15 cellular contexts compared by ENCODE assay signal in the genomic region with DNA sequence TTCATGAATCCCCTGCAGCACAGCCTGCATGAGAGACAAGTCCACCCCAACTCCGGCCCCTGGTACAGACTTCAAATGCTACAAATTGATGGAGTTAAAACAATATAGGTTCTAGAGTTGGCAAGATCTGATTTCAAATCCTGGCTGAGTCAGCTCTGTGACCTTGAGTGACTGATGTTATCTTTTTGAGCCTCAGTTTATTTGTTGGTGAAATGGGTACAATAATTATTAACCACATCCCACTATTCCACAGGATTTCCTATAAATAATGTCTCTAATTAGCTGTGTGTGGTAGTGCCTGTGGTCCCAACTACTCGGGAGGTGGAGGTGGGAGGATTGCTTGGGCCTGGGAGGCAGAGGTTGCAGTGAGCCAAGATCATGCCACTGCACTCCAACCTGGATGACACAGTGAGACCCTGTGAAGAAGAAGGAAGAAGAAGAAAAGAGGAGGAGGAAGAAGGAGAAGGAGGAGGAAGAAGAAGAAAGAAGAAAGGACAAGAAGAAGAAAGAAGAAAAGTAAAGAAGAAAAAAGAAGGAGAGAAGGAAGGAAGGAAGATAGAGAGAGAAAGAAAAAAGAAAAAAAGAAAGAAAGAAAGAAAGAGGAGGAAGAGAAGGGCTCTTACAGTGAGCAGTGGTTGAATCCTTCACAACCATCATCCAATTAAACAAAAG.
"Had no signal": no experiment of that assay in that cellular context is flagged by ENCODE, and none has a peak within 500 bp of the region (broad histone marks: within the 10 kb centered on the region; RNA-seq: fewer than 3 reads in every experiment).

No MANE protein-coding gene starts in this region.

- H3K4me3 Mint-ChIP-seq: activated B cell treated with CpG ODN at 0.5 μM for 24 hours; activated CD4-positive, alpha-beta T cell treated with anti-CD3 and anti-CD28 coated beads, Interleukin-2, amount 10 ng/mL, durations not matched to agents 24 days and 14 days; activated naive CD8-positive, alpha-beta T cell treated with anti-CD3 and anti-CD28 coated beads for 36 hours; activated T-cell treated with anti-CD3 and anti-CD28 coated beads, Interleukin-2, amount 50 U/mL, for 24 hours had no signal

- H3K27me3 ChIP-seq: brain microvascular endothelial cell, dorsolateral prefrontal cortex, esophagus muscularis mucosa, tibial nerve had no signal

- H3K27me3 Mint-ChIP-seq: activated B cell treated with CpG ODN at 0.5 μM for 24 hours; activated CD4-positive, alpha-beta T cell treated with anti-CD3 and anti-CD28 coated beads, Interleukin-2, amount 10 ng/mL, durations not matched to agents 24 days and 14 days; activated naive CD8-positive, alpha-beta T cell treated with anti-CD3 and anti-CD28 coated beads for 36 hours had no signal

- H3K4me1 Mint-ChIP-seq: activated naive CD8-positive, alpha-beta T cell treated with anti-CD3 and anti-CD28 coated beads for 36 hours had no signal

- DNase-seq: activated B cell treated with CpG ODN at 0.5 μM for 24 hours; activated gamma-delta T cell treated with Interleukin-2 at 50 U/mL for 16 hours; activated naive CD8-positive, alpha-beta T cell treated with anti-CD3 and anti-CD28 coated beads for 36 hours; activated T-cell treated with anti-CD3 and anti-CD28 coated beads, Interleukin-2, amount 50 U/mL, for 24 hours; brain microvascular endothelial cell; cerebellar nuclear complex; dorsolateral prefrontal cortex; foreskin fibroblast; left ventricle myocardium inferior; stimulated activated CD4-positive, alpha-beta T cell treated with anti-CD3 and anti-CD28 coated beads, Interleukin-15, amount 100 ng/mL, for 24 hours; stimulated activated CD4-positive, alpha-beta T cell treated with anti-CD3 and anti-CD28 coated beads, Interleukin-4, amount 100 ng/mL, for 24 hours; T-helper 1 cell had no signal

- H3K4me3 ChIP-seq: dorsolateral prefrontal cortex, esophagus muscularis mucosa, left ventricle myocardium inferior, tibial nerve had no signal

- H3K36me3 ChIP-seq: brain microvascular endothelial cell had no signal

- H3K9me3 ChIP-seq: esophagus muscularis mucosa, tibial nerve had no signal

- H3K27ac ChIP-seq: brain microvascular endothelial cell, esophagus muscularis mucosa, left ventricle myocardium inferior, tibial nerve had no signal

- H3K36me3 Mint-ChIP-seq: activated naive CD8-positive, alpha-beta T cell treated with anti-CD3 and anti-CD28 coated beads for 36 hours had no signal

- H3K27ac Mint-ChIP-seq: activated B cell treated with CpG ODN at 0.5 μM for 24 hours; activated CD4-positive, alpha-beta T cell treated with anti-CD3 and anti-CD28 coated beads, Interleukin-2, amount 10 ng/mL, durations not matched to agents 24 days and 14 days; activated naive CD8-positive, alpha-beta T cell treated with anti-CD3 and anti-CD28 coated beads for 36 hours; activated T-cell treated with anti-CD3 and anti-CD28 coated beads, Interleukin-2, amount 50 U/mL, for 24 hours had no signal

- H3K9me3 Mint-ChIP-seq: activated B cell treated with CpG ODN at 0.5 μM for 24 hours; activated CD4-positive, alpha-beta T cell treated with anti-CD3 and anti-CD28 coated beads, Interleukin-2, amount 10 ng/mL, durations not matched to agents 24 days and 14 days; activated naive CD8-positive, alpha-beta T cell treated with anti-CD3 and anti-CD28 coated beads for 36 hours; activated T-cell treated with anti-CD3 and anti-CD28 coated beads, Interleukin-2, amount 50 U/mL, for 24 hours had no signal
